ENCODE assay signal across 23 cellular contexts in the genomic region with DNA sequence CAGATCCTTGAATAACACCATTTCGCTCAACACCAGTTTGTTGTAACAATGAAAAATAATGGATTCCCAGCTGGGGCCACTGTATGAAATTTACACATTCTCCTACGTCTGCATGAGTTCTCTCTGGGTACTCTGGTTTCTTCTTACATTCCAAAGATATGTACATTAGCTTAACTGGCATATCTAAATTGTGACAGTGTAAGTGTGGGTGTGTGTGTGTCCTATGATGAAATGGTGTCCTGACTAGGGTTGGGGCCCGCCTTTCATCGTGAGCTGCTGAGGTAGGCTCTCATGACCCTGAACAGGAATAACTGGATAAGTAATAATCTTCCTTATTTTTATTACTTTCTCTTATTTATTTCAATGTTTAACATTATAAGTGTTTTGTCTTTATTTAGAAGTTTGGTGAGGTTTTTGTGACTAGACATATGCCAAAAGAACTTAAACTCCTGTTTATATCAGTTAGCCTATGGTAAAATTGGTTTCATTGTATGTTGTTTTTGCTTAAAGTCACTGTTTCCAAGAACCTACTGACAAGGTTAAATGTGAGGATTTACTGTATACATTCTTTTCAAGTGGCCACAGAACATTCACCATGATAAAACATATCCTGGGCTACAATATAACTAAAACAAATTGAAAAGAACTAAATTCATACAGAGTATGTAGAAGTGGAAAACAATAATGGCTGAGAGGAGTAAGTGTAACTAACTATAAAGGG. TPM values are rescaled to one million over a fixed set of nuclear protein-coding genes. Genes with fewer than 3 reads are reported as not detected.
DNase-seq lines count a peak whose midpoint lies in the region; ATAC-seq and TF ChIP-seq lines count a peak whose summit lies in the region.
"Had no signal": no experiment of that assay in that cellular context is flagged by ENCODE, and none has a peak within 500 bp of the region (broad histone marks: within the 10 kb centered on the region; RNA-seq: fewer than 3 reads in every experiment).

No MANE protein-coding gene starts in this region.

- TF ChIP-seq CTCF in fibroblast of villous mesenchyme (IDR thresholded peaks at IDR 0.05; ENCODE audit: insufficient read depth, low read depth, low read length) = no peak
- no peak for TF ChIP-seq CTCF in lower leg skin (IDR thresholded peaks at IDR 0.05)
- TF ChIP-seq CTCF in spleen (IDR thresholded peaks at IDR 0.05 in 8 of 11, conservative IDR thresholded peaks at IDR 0.05 in 3 of 11) = no peak

- peaks cover 71% of the 10 kb centered on the region for H3K36me3 Mint-ChIP-seq in activated naive CD4-positive, alpha-beta T cell treated with anti-CD3 and anti-CD28 coated beads, Interleukin-2, amount 10 ng/mL, durations not matched to agents 7 days and 5 days
- peaks cover 70% of the 10 kb centered on the region for H3K36me3 Mint-ChIP-seq in activated naive CD4-positive, alpha-beta T cell treated with anti-CD3 and anti-CD28 coated beads for 36 hours (ENCODE audit: low read depth)
- peaks cover 56% of the 10 kb centered on the region for H3K36me3 Mint-ChIP-seq in activated naive CD8-positive, alpha-beta T cell treated with anti-CD3 and anti-CD28 coated beads, Interleukin-2, amount 50 U/mL, for 24 hours (ENCODE audit: low read depth)
- H3K36me3 Mint-ChIP-seq in stimulated activated naive B cell treated with anti-CD40 and anti-IgM and Interleukin-4, amounts not matched to agents 10 μg/mL and 1 μg/mL and 100 μg/mL, for 72 hours = peaks cover 62 to 78% of the 10 kb centered on the region in 2 donors

- H3K27ac Mint-ChIP-seq in activated naive CD4-positive, alpha-beta T cell treated with anti-CD3 and anti-CD28 coated beads, Interleukin-2, amount 10 ng/mL, durations not matched to agents 7 days and 5 days = peak overlapping the region; percentile 31
- no peak overlapping the region for H3K27ac Mint-ChIP-seq in activated naive CD4-positive, alpha-beta T cell treated with anti-CD3 and anti-CD28 coated beads for 36 hours
- peak overlapping the region; percentile 12 for H3K27ac Mint-ChIP-seq in activated naive CD8-positive, alpha-beta T cell treated with anti-CD3 and anti-CD28 coated beads, Interleukin-2, amount 50 U/mL, for 24 hours
- H3K27ac Mint-ChIP-seq in stimulated activated naive B cell treated with anti-CD40 and anti-IgM and Interleukin-4, amounts not matched to agents 10 μg/mL and 1 μg/mL and 100 μg/mL, for 72 hours = peak overlapping the region; percentile 14
- H3K27ac Mint-ChIP-seq: activated CD4-positive, alpha-beta memory T cell treated with anti-CD3 and anti-CD28 coated beads, Interleukin-2, amount 10 ng/mL, durations not matched to agents 7 days and 5 days; H9 had no signal

- no peaks in the 10 kb centered on the region for H3K4me1 ChIP-seq in spleen
- H3K4me1 ChIP-seq: A549, colonic mucosa, upper lobe of left lung had no signal

- no peak for DNase-seq in activated naive CD4-positive, alpha-beta T cell treated with anti-CD3 and anti-CD28 coated beads, Interleukin-2, amount 10 ng/mL, durations not matched to agents 7 days and 5 days
- no peak for DNase-seq in activated naive CD4-positive, alpha-beta T cell treated with anti-CD3 and anti-CD28 coated beads for 36 hours
- DNase-seq in activated naive CD8-positive, alpha-beta T cell treated with anti-CD3 and anti-CD28 coated beads, Interleukin-2, amount 50 U/mL, for 24 hours = no peak
- DNase-seq in fibroblast of villous mesenchyme (ENCODE audit: low read depth) = peak; percentile 33
- DNase-seq in stimulated activated naive B cell treated with anti-CD40 and anti-IgM and Interleukin-4, amounts not matched to agents 10 μg/mL and 1 μg/mL and 100 μg/mL, for 72 hours = no peak
- DNase-seq in lower leg skin (ENCODE audit: low spot score in 2 of 2) = no peak
- no peak for DNase-seq in spleen
- DNase-seq: activated CD4-positive, alpha-beta memory T cell treated with anti-CD3 and anti-CD28 coated beads, Interleukin-2, amount 10 ng/mL, durations not matched to agents 7 days and 5 days; activated CD4-positive, CD25-positive, alpha-beta regulatory T cell; activated T-cell treated with anti-CD3 and anti-CD28 coated beads, Interleukin-2, amount 50 U/mL, for 4 hours; colonic mucosa; glutamatergic neuron; H9; left cardiac atrium; mesendoderm; naive B cell; NCI-H2171 treated with DMSO at 0.1 percent for 48 hours; NCI-H524 treated with DMSO at 0.1 percent for 48 hours; upper lobe of left lung had no signal

- no peaks in the 10 kb centered on the region for H3K9me3 ChIP-seq in spleen
- H3K9me3 ChIP-seq: A549, colonic mucosa, upper lobe of left lung had no signal

- no peaks in the 10 kb centered on the region for H3K27me3 Mint-ChIP-seq in activated naive CD4-positive, alpha-beta T cell treated with anti-CD3 and anti-CD28 coated beads, Interleukin-2, amount 10 ng/mL, durations not matched to agents 7 days and 5 days
- no peaks in the 10 kb centered on the region for H3K27me3 Mint-ChIP-seq in activated naive CD4-positive, alpha-beta T cell treated with anti-CD3 and anti-CD28 coated beads for 36 hours (ENCODE audit: low read depth)
- H3K27me3 Mint-ChIP-seq in activated naive CD8-positive, alpha-beta T cell treated with anti-CD3 and anti-CD28 coated beads, Interleukin-2, amount 50 U/mL, for 24 hours = no peaks in the 10 kb centered on the region
- no peaks in the 10 kb centered on the region for H3K27me3 Mint-ChIP-seq in stimulated activated naive B cell treated with anti-CD40 and anti-IgM and Interleukin-4, amounts not matched to agents 10 μg/mL and 1 μg/mL and 100 μg/mL, for 72 hours
- H3K27me3 Mint-ChIP-seq: activated CD4-positive, alpha-beta memory T cell treated with anti-CD3 and anti-CD28 coated beads, Interleukin-2, amount 10 ng/mL, durations not matched to agents 7 days and 5 days; naive B cell had no signal

- no peak overlapping the region for H3K27ac ChIP-seq in spleen
- H3K27ac ChIP-seq: A549, colonic mucosa, KMS-11, upper lobe of left lung had no signal

- 92% methylated on average over 4 of the region's 4 CpGs for WGBS in lower leg skin, 2 donors
- WGBS in spleen, 5 donors = 94 to 99% (median 97%) methylated on average over 4 of the region's 4 CpGs

- peaks cover 0 to 95% (median 47%) of the 10 kb centered on the region in 6 donors for H3K36me3 ChIP-seq in spleen
- H3K36me3 ChIP-seq: colonic mucosa had no signal

- no peak overlapping the region for H3K4me3 Mint-ChIP-seq in activated naive CD4-positive, alpha-beta T cell treated with anti-CD3 and anti-CD28 coated beads, Interleukin-2, amount 10 ng/mL, durations not matched to agents 7 days and 5 days
- H3K4me3 Mint-ChIP-seq in activated naive CD4-positive, alpha-beta T cell treated with anti-CD3 and anti-CD28 coated beads for 36 hours = no peak overlapping the region
- no peak overlapping the region for H3K4me3 Mint-ChIP-seq in activated naive CD8-positive, alpha-beta T cell treated with anti-CD3 and anti-CD28 coated beads, Interleukin-2, amount 50 U/mL, for 24 hours
- H3K4me3 Mint-ChIP-seq in stimulated activated naive B cell treated with anti-CD40 and anti-IgM and Interleukin-4, amounts not matched to agents 10 μg/mL and 1 μg/mL and 100 μg/mL, for 72 hours = no peak overlapping the region
- H3K4me3 Mint-ChIP-seq: activated CD4-positive, alpha-beta memory T cell treated with anti-CD3 and anti-CD28 coated beads, Interleukin-2, amount 10 ng/mL, durations not matched to agents 7 days and 5 days; activated T-cell treated with anti-CD3 and anti-CD28 coated beads, Interleukin-2, amount 50 U/mL, for 4 hours; H9; naive B cell had no signal

- CTCF ChIA-PET in activated naive CD4-positive, alpha-beta T cell treated with anti-CD3 and anti-CD28 coated beads, Interleukin-2, amount 10 ng/mL, durations not matched to agents 7 days and 5 days (lab: Charles Lee) = no interaction called here
- CTCF ChIA-PET in activated naive CD4-positive, alpha-beta T cell treated with anti-CD3 and anti-CD28 coated beads for 36 hours (lab: Charles Lee) = no interaction called here

- ATAC-seq in activated naive CD8-positive, alpha-beta T cell treated with anti-CD3 and anti-CD28 coated beads, Interleukin-2, amount 50 U/mL, for 24 hours = no peak
- ATAC-seq in stimulated activated naive B cell treated with anti-CD40 and anti-IgM and Interleukin-4, amounts not matched to agents 10 μg/mL and 1 μg/mL and 100 μg/mL, for 72 hours (replicated peaks) = no peak
- ATAC-seq in GM18520 (IDR thresholded peaks at IDR 0.05; ENCODE audit: unreplicated experiment) = no peak
- ATAC-seq: A549; activated naive CD4-positive, alpha-beta T cell treated with anti-CD3 and anti-CD28 coated beads, Interleukin-2, amount 50 U/mL, for 72 hours; activated T-cell treated with anti-CD3 and anti-CD28 coated beads, Interleukin-2, amount 50 U/mL, for 4 hours; left cardiac atrium had no signal

- TF ChIP-seq POLR2A in lower leg skin (IDR thresholded peaks at IDR 0.05) (no peak), spleen (IDR thresholded peaks at IDR 0.05) (no peak)

- H3K4me1 Mint-ChIP-seq in activated naive CD4-positive, alpha-beta T cell treated with anti-CD3 and anti-CD28 coated beads, Interleukin-2, amount 10 ng/mL, durations not matched to agents 7 days and 5 days = peaks cover 3% of the 10 kb centered on the region
- H3K4me1 Mint-ChIP-seq in activated naive CD4-positive, alpha-beta T cell treated with anti-CD3 and anti-CD28 coated beads for 36 hours (ENCODE audit: low read depth) = peaks cover under 1% of the 10 kb centered on the region
- no peaks in the 10 kb centered on the region for H3K4me1 Mint-ChIP-seq in activated naive CD8-positive, alpha-beta T cell treated with anti-CD3 and anti-CD28 coated beads, Interleukin-2, amount 50 U/mL, for 24 hours
- peaks cover 0 to 7% of the 10 kb centered on the region in 2 donors for H3K4me1 Mint-ChIP-seq in stimulated activated naive B cell treated with anti-CD40 and anti-IgM and Interleukin-4, amounts not matched to agents 10 μg/mL and 1 μg/mL and 100 μg/mL, for 72 hours
- H3K4me1 Mint-ChIP-seq: naive B cell had no signal

- H3K27me3 ChIP-seq in spleen (replicated peaks in 1 of 7) = no peaks in the 10 kb centered on the region
- H3K27me3 ChIP-seq: colonic mucosa, upper lobe of left lung had no signal

- H3K9me3 Mint-ChIP-seq in activated naive CD4-positive, alpha-beta T cell treated with anti-CD3 and anti-CD28 coated beads, Interleukin-2, amount 10 ng/mL, durations not matched to agents 7 days and 5 days = no peaks in the 10 kb centered on the region
- H3K9me3 Mint-ChIP-seq in activated naive CD4-positive, alpha-beta T cell treated with anti-CD3 and anti-CD28 coated beads for 36 hours = no peaks in the 10 kb centered on the region
- no peaks in the 10 kb centered on the region for H3K9me3 Mint-ChIP-seq in activated naive CD8-positive, alpha-beta T cell treated with anti-CD3 and anti-CD28 coated beads, Interleukin-2, amount 50 U/mL, for 24 hours
- no peaks in the 10 kb centered on the region for H3K9me3 Mint-ChIP-seq in stimulated activated naive B cell treated with anti-CD40 and anti-IgM and Interleukin-4, amounts not matched to agents 10 μg/mL and 1 μg/mL and 100 μg/mL, for 72 hours
- H3K9me3 Mint-ChIP-seq: activated CD4-positive, alpha-beta memory T cell treated with anti-CD3 and anti-CD28 coated beads, Interleukin-2, amount 10 ng/mL, durations not matched to agents 7 days and 5 days; activated naive CD4-positive, alpha-beta T cell treated with anti-CD3 and anti-CD28 coated beads, Interleukin-2, amount 50 U/mL, for 72 hours; activated T-cell treated with anti-CD3 and anti-CD28 coated beads, Interleukin-2, amount 50 U/mL, for 4 hours; naive B cell had no signal

- H3K4me3 ChIP-seq in fibroblast of villous mesenchyme (ENCODE audit: low read depth, low read length) = no peak overlapping the region
- H3K4me3 ChIP-seq in lower leg skin (ENCODE audit: low read depth, poor library complexity, severe bottlenecking) = no peak overlapping the region
- H3K4me3 ChIP-seq in spleen = no peak overlapping the region
- H3K4me3 ChIP-seq: A549, colonic mucosa, upper lobe of left lung had no signal

- intact Hi-C loops in activated naive CD4-positive, alpha-beta T cell treated with anti-CD3 and anti-CD28 coated beads for 36 hours (cut with micrococcal nuclease) = no loop called here
- intact Hi-C loops in lower leg skin (cut with DNase I; ENCODE audit: low total_unique reads) = no loop called here
- intact Hi-C loops in spleen (cut with DNase I; ENCODE audit: low total_unique reads) = no loop called here

RNA-seq across cellular contexts. Expression of a gene that starts 42.4 kb away (rescaled TPM):
- 10 to 100 TPM; 32.9 to 36.2 TPM for total RNA-seq in activated naive CD4-positive, alpha-beta T cell treated with anti-CD3 and anti-CD28 coated beads for 36 hours
- total RNA-seq in fibroblast of villous mesenchyme = 8.1 and 10.8 TPM in 2 replicates
- total RNA-seq in lower leg skin = 1 to 10 TPM; 3.4 to 5.3 (median 4.8) TPM
- total RNA-seq in spleen = 10 to 100 TPM in 6 of 7 donors, 1 to 10 TPM in 1; 8.9 to 18.8 (median 12.1) TPM
- 1 to 10 TPM; 1.8 to 2.7 (median 2.4) TPM for polyA plus RNA-seq in spleen
